ENCODE assay signal across 9 cellular contexts in genomic region chr19:17997969-17998826, GRCh38. TPM values are rescaled to one million over a fixed set of nuclear protein-coding genes. Genes with fewer than 3 reads are reported as not detected.
A peak's percentile ranks its signal among the peaks of the same experiment; 100 is the strongest.
DNase-seq lines count a peak whose midpoint lies in the region; ATAC-seq and TF ChIP-seq lines count a peak whose summit lies in the region.
"Had no signal": no experiment of that assay in that cellular context is flagged by ENCODE, and none has a peak within 500 bp of the region (broad histone marks: within the 10 kb centered on the region; RNA-seq: fewer than 3 reads in every experiment).

No MANE protein-coding gene starts in this region.

- peaks cover 36% of the 10 kb centered on the region for H3K27me3 Mint-ChIP-seq in mesothelial cell of epicardium (ENCODE audit: low read depth)

- H3K27ac Mint-ChIP-seq in mesothelial cell of epicardium = no peak overlapping the region

- no peak for ATAC-seq in GM19035 (IDR thresholded peaks at IDR 0.05; ENCODE audit: unreplicated experiment)

- TF ChIP-seq CTCF in brain microvascular endothelial cell (IDR thresholded peaks at IDR 0.05; ENCODE audit: low read depth, low read length, missing control alignments) (peak; percentile 37), mesothelial cell of epicardium (IDR thresholded peaks at IDR 0.05; ENCODE audit: unreplicated experiment) (peak; percentile 27)

- DNase-seq in Caki2 (ENCODE audit: low read depth) = peak; percentile 92
- peak; percentile 34 for DNase-seq in HT-29 (ENCODE audit: low spot score)
- no peak for DNase-seq in brain microvascular endothelial cell
- no peak for DNase-seq in mesothelial cell of epicardium (ENCODE audit: low spot score in 2 of 2, unreplicated experiment in 2 of 2)
- no peak for DNase-seq in KBM-7
- DNase-seq in NCI-H187 treated with DMSO at 0.1 percent for 48 hours (lab: John Stamatoyannopoulos, UW) = no peak
- no peak for DNase-seq in NCI-H82 (lab: John Stamatoyannopoulos, UW)
- DNase-seq: NCI-H1694 had no signal

- no peaks in the 10 kb centered on the region for H3K36me3 ChIP-seq in brain microvascular endothelial cell (replicated peaks)

- H3K27me3 ChIP-seq in brain microvascular endothelial cell (replicated peaks) = no peaks in the 10 kb centered on the region

- H3K9me3 Mint-ChIP-seq in mesothelial cell of epicardium = no peaks in the 10 kb centered on the region

- in situ Hi-C loops in Caki2 (cut with HindIII; ENCODE audit: low pct_unique_long_range_greater_than_20kb, low sequenced_read_pairs) (no loop called here), brain microvascular endothelial cell (cut with HindIII; ENCODE audit: low pct_ligation_motif_present, low sequenced_read_pairs) (no loop called here), KBM-7 (cut with MboI; ENCODE audit: low pct_unique_long_range_greater_than_20kb, low sequenced_read_pairs) (loop anchor here (10.0 kb wide), 1 partner anchor 53 kb away; no protein-coding TSS in a partner anchor)

- no peak overlapping the region for H3K4me3 Mint-ChIP-seq in mesothelial cell of epicardium

- peaks cover 4% of the 10 kb centered on the region for H3K36me3 Mint-ChIP-seq in mesothelial cell of epicardium

- H3K27ac ChIP-seq in brain microvascular endothelial cell = no peak overlapping the region

- H3K4me3 ChIP-seq in brain microvascular endothelial cell (ENCODE audit: low read depth, low read length) = no peak overlapping the region

- H3K4me1 Mint-ChIP-seq in mesothelial cell of epicardium = peaks cover 2% of the 10 kb centered on the region

RNA-seq across cellular contexts. Expression of gene ARRDC2, which starts 9.8 kb away (rescaled TPM):
- 57.4 and 76.7 TPM in 2 replicates for total RNA-seq in Caki2 (2014; rRNA removed; shearing (Covaris generic); ENCODE audit: low replicate concordance)
- total RNA-seq in HT-29 (2014; rRNA removed; shearing (Covaris generic)) = 39.1 and 40.5 TPM in 2 replicates
- 2.9 to 4.0 TPM (median 2.9 TPM) in 3 replicates for total RNA-seq in mesothelial cell of epicardium

RNA-seq across cellular contexts. Expression of gene KCNN1, which starts 31.3 kb away (rescaled TPM):
- not detected in 2 replicates for total RNA-seq in Caki2 (2014; rRNA removed; shearing (Covaris generic); ENCODE audit: low replicate concordance)
- 0.13 and 0.28 TPM in 2 replicates for total RNA-seq in HT-29 (2014; rRNA removed; shearing (Covaris generic))
- 16.8 to 20.3 TPM (median 19.7 TPM) in 3 replicates for total RNA-seq in mesothelial cell of epicardium

Comparison
In these comparisons a context has a peak if more than half of its experiments do, and no peak if none do; other contexts are left out.
1. DNase-seq: peak in Caki2 (single experiment) and HT-29 (single experiment); none in brain microvascular endothelial cell (single experiment), mesothelial cell of epicardium (0 of 2), KBM-7 (single experiment), NCI-H187 treated with DMSO at 0.1 percent for 48 hours (single experiment) and NCI-H82 (single experiment).
2. RNA of gene KCNN1, which starts 31.3 kb away (total RNA-seq): 16.8 to 20.3 TPM in mesothelial cell of epicardium; 0.13 to 0.28 TPM in HT-29 and not detected in Caki2; every median in the first group is over 10 times any median in the second.